ENCODE assay signal across 1 cellular context in genomic region chr15:40243126-40243810, GRCh38.
TF ChIP-seq lines count a peak whose summit lies in the region.

No MANE protein-coding gene starts in this region.

TF ChIP-seq in K562, 482 proteins besides CTCF, POLR2A, EP300 and RAD21:
- TF ChIP-seq MEIS2 (IDR thresholded peaks at IDR 0.05; ENCODE audit: partially characterized antibody) (peak; percentile 2), ZNF436 (CRISPR knock-in tag; IDR thresholded peaks at IDR 0.05) (peak; percentile 69), KDM1A (IDR thresholded peaks at IDR 0.05) (0 out of 4 replicates have a peak, but pooled peaks have one; percentile 21 to 26), SOX6 (IDR thresholded peaks at IDR 0.05) (peak; percentile 51), ZNF274 (IDR thresholded peaks at IDR 0.05; ENCODE audit: borderline replicate concordance, low read depth, low read length) (no peak), MAFG (tag; conservative IDR thresholded peaks at IDR 0.05) (0 out of 2 replicates have a peak, but pooled peaks have one; percentile 4), NFIC (IDR thresholded peaks at IDR 0.05) (no peak), FUS (optimal IDR thresholded peaks at IDR 0.05; ENCODE audit: low read depth, low read length) (no peak), ZFP36 (IDR thresholded peaks at IDR 0.05; ENCODE audit: low read depth, low read length, partially characterized antibody) (peak; percentile 94), KLF16 (IDR thresholded peaks at IDR 0.05) (peak; percentile 26; the same call in 1 of the 2 replicates), CBFA2T3 (IDR thresholded peaks at IDR 0.05) (peak; percentile 80), CHCHD3 (CRISPR knock-in tag; IDR thresholded peaks at IDR 0.05) (no peak), KDM4B (IDR thresholded peaks at IDR 0.05; ENCODE audit: borderline replicate concordance in 2 of 2, low read depth in 1 of 2) (no peak), TAL1 (IDR thresholded peaks at IDR 0.05) (peak; percentile 51; the same call in 1 of the 2 replicates), HES1 (IDR thresholded peaks at IDR 0.05; ENCODE audit: low read depth) (no peak), ZNF592 (IDR thresholded peaks at IDR 0.05) (0 out of 2 replicates have a peak, but pooled peaks have one; percentile 21), NCOR1 (IDR thresholded peaks at IDR 0.05) (peak; percentile 41), POLR2G (IDR thresholded peaks at IDR 0.05; ENCODE audit: low read depth, low read length) (no peak), ERF (CRISPR knock-in tag; IDR thresholded peaks at IDR 0.05) (no peak), E2F6 (IDR thresholded peaks at IDR 0.05; ENCODE audit: borderline replicate concordance in 1 of 2, extremely low read depth in 1 of 2, insufficient read depth in 1 of 2, insufficient read length in 1 of 2, low read depth in 1 of 2, low read length in 1 of 2, poor library complexity in 1 of 2, severe bottlenecking in 1 of 2) (peak; percentile 80 to 94), MBD1 (CRISPR knock-in tag; IDR thresholded peaks at IDR 0.05) (no peak), SMARCA5 (IDR thresholded peaks at IDR 0.05) (peak; percentile 62; the same call in 1 of the 2 replicates), CTBP1 (IDR thresholded peaks at IDR 0.05; ENCODE audit: borderline replicate concordance) (peak; percentile 28; the same call in 1 of the 2 replicates), MTF1 (CRISPR knock-in tag; IDR thresholded peaks at IDR 0.05; ENCODE audit: borderline replicate concordance) (no peak), HDAC2 (IDR thresholded peaks at IDR 0.05) (0 out of 2 replicates have a peak, but pooled peaks have one; percentile 21), GATA2 (CRISPR knock-in tag; IDR thresholded peaks at IDR 0.05) (0 out of 2 replicates have a peak, but pooled peaks have one; percentile 20), TEAD4 (IDR thresholded peaks at IDR 0.05; ENCODE audit: low read length) (peak; percentile 49; the same call in 1 of the 2 replicates), TEAD4 (CRISPR knock-in tag; IDR thresholded peaks at IDR 0.05; ENCODE audit: borderline replicate concordance) (no peak), CBFA2T2 (conservative IDR thresholded peaks at IDR 0.05) (peak; percentile 66), L3MBTL2 (IDR thresholded peaks at IDR 0.05) (peak; percentile 72), ARID1B (IDR thresholded peaks at IDR 0.05) (peak; percentile 69), TCF3 (CRISPR knock-in tag; IDR thresholded peaks at IDR 0.05) (peak; percentile 77), HMBOX1 (IDR thresholded peaks at IDR 0.05) (peak; percentile 86), BCOR (IDR thresholded peaks at IDR 0.05) (peak; percentile 78), MECOM (CRISPR knock-in tag; IDR thresholded peaks at IDR 0.05) (0 out of 2 replicates have a peak, but pooled peaks have one; percentile 17), MGA (IDR thresholded peaks at IDR 0.05) (peak; percentile 64)
- TF ChIP-seq, protein P1, sequence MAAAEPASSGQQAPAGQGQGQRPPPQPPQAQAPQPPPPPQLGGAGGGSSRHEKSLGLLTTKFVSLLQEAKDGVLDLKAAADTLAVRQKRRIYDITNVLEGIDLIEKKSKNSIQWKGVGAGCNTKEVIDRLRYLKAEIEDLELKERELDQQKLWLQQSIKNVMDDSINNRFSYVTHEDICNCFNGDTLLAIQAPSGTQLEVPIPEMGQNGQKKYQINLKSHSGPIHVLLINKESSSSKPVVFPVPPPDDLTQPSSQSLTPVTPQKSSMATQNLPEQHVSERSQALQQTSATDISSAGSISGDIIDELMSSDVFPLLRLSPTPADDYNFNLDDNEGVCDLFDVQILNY (CRISPR knock-in tag; IDR thresholded peaks at IDR 0.05), result no peak
